Comparison of ENCODE assay signal across 19 cellular contexts in genomic region chr18:24924066-24924716, GRCh38.
"Had no signal": no experiment of that assay in that cellular context is flagged by ENCODE, and none has a peak within 500 bp of the region (broad histone marks: within the 10 kb centered on the region; RNA-seq: fewer than 3 reads in every experiment).

No MANE protein-coding gene starts in this region.

- H3K4me1 ChIP-seq: colonic mucosa, lower lobe of right lung, sigmoid colon had no signal

- H3K27ac ChIP-seq: colonic mucosa, lower lobe of right lung, sigmoid colon had no signal

- H3K36me3 ChIP-seq: colonic mucosa, lower lobe of right lung, sigmoid colon had no signal

- ATAC-seq: activated T-cell treated with anti-CD3 and anti-CD28 coated beads, Interleukin-2, amount 50 U/mL, for 72 hours; left lobe of liver; lower lobe of right lung; naive thymus-derived CD8-positive, alpha-beta T cell had no signal

- DNase-seq: activated CD4-positive, alpha-beta memory T cell treated with anti-CD3 and anti-CD28 coated beads for 36 hours; activated CD4-positive, alpha-beta T cell treated with anti-CD3 and anti-CD28 coated beads for 48 hours; activated effector memory CD4-positive, alpha-beta T cell treated with Interleukin-2 at 50 U/mL for 16 hours; activated naive CD4-positive, alpha-beta T cell treated with anti-CD3 and anti-CD28 coated beads for 36 hours; activated T-cell treated with anti-CD3 and anti-CD28 coated beads, Interleukin-2, amount 50 U/mL, for 72 hours; amygdala; colonic mucosa; immature natural killer cell; lower lobe of right lung; naive thymus-derived CD8-positive, alpha-beta T cell; sigmoid colon; stimulated activated CD4-positive, alpha-beta T cell treated with anti-CD3 and anti-CD28 coated beads, Interleukin-15, amount 100 ng/mL, for 24 hours; stimulated activated CD8-positive, alpha-beta memory T cell treated with anti-CD3 and anti-CD28 coated beads, Interleukin-4, amount 100 ng/mL, for 48 hours; stimulated activated naive CD4-positive, alpha-beta T cell treated with Interleukin-2 at 50 U/mL for 16 hours; T-helper 1 cell; T-helper 9 cell had no signal

- H3K4me2 ChIP-seq: smooth muscle cell had no signal

- H3K9me3 ChIP-seq: colonic mucosa, lower lobe of right lung, sigmoid colon had no signal

- H3K4me3 ChIP-seq: colonic mucosa, lower lobe of right lung, sigmoid colon, smooth muscle cell had no signal

- H3K27me3 ChIP-seq: colonic mucosa, sigmoid colon had no signal

- FAIRE-seq: bronchial epithelial cell had no signal
